In genomic region chr2:161725297-161725696, GRCh38 we compare ENCODE assay signal across 17 cellular contexts.
"Had no signal": no experiment of that assay in that cellular context is flagged by ENCODE, and none has a peak within 500 bp of the region (broad histone marks: within the 10 kb centered on the region; RNA-seq: fewer than 3 reads in every experiment).

No MANE protein-coding gene starts in this region.

- H3K9me3 ChIP-seq: body of pancreas, ovary, sigmoid colon had no signal

- H3K4me1 ChIP-seq: body of pancreas, neural progenitor cell, sigmoid colon, spleen had no signal

- H2AFZ ChIP-seq: neural progenitor cell had no signal

- H3K4me3 ChIP-seq: body of pancreas, neural progenitor cell, ovary, sigmoid colon, spleen had no signal

- H3K4me2 ChIP-seq: neural progenitor cell had no signal

- H3K27ac ChIP-seq: body of pancreas, neural progenitor cell, ovary, sigmoid colon, spleen had no signal

- H3K9ac ChIP-seq: neural progenitor cell had no signal

- DNase-seq: activated CD4-positive, alpha-beta T cell treated with anti-CD3 and anti-CD28 coated beads for 4 hours; activated CD8-positive, alpha-beta memory T cell treated with anti-CD3 and anti-CD28 coated beads, Interleukin-2, amount 50 U/mL, for 48 hours; activated gamma-delta T cell treated with Interleukin-2 at 50 U/mL for 16 hours; activated naive CD8-positive, alpha-beta T cell treated with anti-CD3 and anti-CD28 coated beads for 36 hours; activated T-cell treated with anti-CD3 and anti-CD28 coated beads, Interleukin-2, amount 50 U/mL, for 72 hours; amygdala; body of pancreas; caudate nucleus; islet precursor cell; naive B cell; ovary; sigmoid colon; spleen had no signal

- ATAC-seq: activated T-cell treated with anti-CD3 and anti-CD28 coated beads, Interleukin-2, amount 50 U/mL, for 72 hours; body of pancreas; left lobe of liver had no signal

- H3K27me3 ChIP-seq: body of pancreas, neural progenitor cell, ovary, sigmoid colon, spleen had no signal

- H3K36me3 ChIP-seq: neural progenitor cell, ovary, sigmoid colon, spleen had no signal

- FAIRE-seq: colon, endometrium had no signal
